8 cellular contexts compared by ENCODE assay signal in genomic region chr16:77592021-77592420, GRCh38.
"Had no signal": no experiment of that assay in that cellular context is flagged by ENCODE, and none has a peak within 500 bp of the region (broad histone marks: within the 10 kb centered on the region; RNA-seq: fewer than 3 reads in every experiment).

No MANE protein-coding gene starts in this region.

- H3K9me3 Mint-ChIP-seq: GM23338, H9 had no signal

- H3K4me1 Mint-ChIP-seq: IgD-negative memory B cell had no signal

- DNase-seq: H9, HCEC 1CT, KBM-7 had no signal

- H3K4me3 Mint-ChIP-seq: GM23338, H9, IgD-negative memory B cell had no signal

- H3K27ac Mint-ChIP-seq: GM23338, H9, IgD-negative memory B cell had no signal

- ATAC-seq: GM23338 had no signal

- H2AFZ ChIP-seq: GM23338 had no signal

- H3K4me3 ChIP-seq: GM23338 had no signal

- H3K4me2 ChIP-seq: GM23338 had no signal

- FAIRE-seq: H1, H54, HTR-8/SVneo had no signal
